ENCODE assay signal across 27 cellular contexts in genomic region chr1:16094453-16095158, GRCh38. TPM values are rescaled to one million over a fixed set of nuclear protein-coding genes. Genes with fewer than 3 reads are reported as not detected.
"Had no signal": no experiment of that assay in that cellular context is flagged by ENCODE, and none has a peak within 500 bp of the region (broad histone marks: within the 10 kb centered on the region; RNA-seq: fewer than 3 reads in every experiment).

No MANE protein-coding gene starts in this region.

- H3K27ac Mint-ChIP-seq: activated naive CD8-positive, alpha-beta T cell treated with anti-CD3 and anti-CD28 coated beads, Interleukin-2, amount 10 ng/mL, durations not matched to agents 7 days and 5 days; activated T-cell treated with anti-CD3 and anti-CD28 coated beads, Interleukin-2, amount 50 U/mL, for 24 hours; activated T-helper 17 cell treated with anti-CD3 and anti-CD28 coated beads, Interleukin-2, amount 50 U/mL, for 72 hours; T-helper 2 cell treated with Interferon-gamma antibody and Interleukin-4, amounts not matched to agents 5 μg/mL and 100 μg/mL, for 36 hours had no signal

- H3K4me1 Mint-ChIP-seq: activated naive CD8-positive, alpha-beta T cell treated with anti-CD3 and anti-CD28 coated beads, Interleukin-2, amount 10 ng/mL, durations not matched to agents 7 days and 5 days had no signal

- H3K36me3 ChIP-seq: gastroesophageal sphincter, sigmoid colon, suprapubic skin, tibial nerve, uterus had no signal

- DNase-seq: activated CD4-positive, alpha-beta T cell treated with anti-CD3 and anti-CD28 coated beads, Interleukin-2, amount 50 U/mL, for 1 hour; activated CD4-positive, CD25-positive, alpha-beta regulatory T cell treated with anti-CD3 and anti-CD28 coated beads, Interleukin-2, amount 50 U/mL, for 72 hours; activated CD8-positive, alpha-beta memory T cell treated with anti-CD3 and anti-CD28 coated beads for 24 hours; activated CD8-positive, alpha-beta memory T cell treated with anti-CD3 and anti-CD28 coated beads, Interleukin-2, amount 50 U/mL, for 4 hours; activated naive CD4-positive, alpha-beta T cell treated with Interleukin-2 at 50 U/mL for 16 hours; activated naive CD8-positive, alpha-beta T cell treated with anti-CD3 and anti-CD28 coated beads, Interleukin-2, amount 10 ng/mL, durations not matched to agents 7 days and 5 days; activated T-cell treated with anti-CD3 and anti-CD28 coated beads, Interleukin-2, amount 50 U/mL, for 24 hours; amygdala; cerebellar nuclear complex; cortex of kidney; head of caudate nucleus; hypothalamus; nucleus accumbens; sigmoid colon; stimulated activated CD4-positive, alpha-beta T cell treated with anti-CD3 and anti-CD28 coated beads, Interleukin-4, amount 100 ng/mL, for 1 hour; stimulated activated naive CD8-positive, alpha-beta T cell treated with anti-CD3 and anti-CD28 coated beads, Interleukin-15, Interleukin-2, amounts not matched to agents 100 U/mL and 50 U/mL, for 24 hours; uterus had no signal

- H3K27me3 ChIP-seq: gastroesophageal sphincter, sigmoid colon, suprapubic skin, tibial nerve, uterus had no signal

- H3K4me1 ChIP-seq: gastroesophageal sphincter, sigmoid colon, tibial nerve, uterus had no signal

- H3K27ac ChIP-seq: epithelial cell of prostate, gastroesophageal sphincter, sigmoid colon, suprapubic skin, tibial nerve, uterus, VCaP had no signal

- H3K4me2 ChIP-seq: smooth muscle cell had no signal

- H3K9me3 Mint-ChIP-seq: activated naive CD8-positive, alpha-beta T cell treated with anti-CD3 and anti-CD28 coated beads, Interleukin-2, amount 10 ng/mL, durations not matched to agents 7 days and 5 days; activated T-cell treated with anti-CD3 and anti-CD28 coated beads, Interleukin-2, amount 50 U/mL, for 24 hours; activated T-helper 17 cell treated with anti-CD3 and anti-CD28 coated beads, Interleukin-2, amount 50 U/mL, for 72 hours; natural killer cell treated with Interleukin-12 subunit alpha and Interleukin-12 subunit beta and Interleukin-15 and Interleukin-18, amount 100 ng/mL, for 72 hours; T-helper 2 cell treated with Interferon-gamma antibody and Interleukin-4, amounts not matched to agents 5 μg/mL and 100 μg/mL, for 36 hours had no signal

- H3K4me3 Mint-ChIP-seq: activated naive CD8-positive, alpha-beta T cell treated with anti-CD3 and anti-CD28 coated beads, Interleukin-2, amount 10 ng/mL, durations not matched to agents 7 days and 5 days; activated T-cell treated with anti-CD3 and anti-CD28 coated beads, Interleukin-2, amount 50 U/mL, for 24 hours; activated T-helper 17 cell treated with anti-CD3 and anti-CD28 coated beads, Interleukin-2, amount 50 U/mL, for 72 hours; natural killer cell treated with Interleukin-12 subunit alpha and Interleukin-12 subunit beta and Interleukin-15 and Interleukin-18, amount 100 ng/mL, for 72 hours; T-helper 2 cell treated with Interferon-gamma antibody and Interleukin-4, amounts not matched to agents 5 μg/mL and 100 μg/mL, for 36 hours had no signal

- H3K36me3 Mint-ChIP-seq: activated naive CD8-positive, alpha-beta T cell treated with anti-CD3 and anti-CD28 coated beads, Interleukin-2, amount 10 ng/mL, durations not matched to agents 7 days and 5 days; natural killer cell treated with Interleukin-12 subunit alpha and Interleukin-12 subunit beta and Interleukin-15 and Interleukin-18, amount 100 ng/mL, for 72 hours had no signal

- H3K9me3 ChIP-seq: gastroesophageal sphincter, sigmoid colon, suprapubic skin, tibial nerve, uterus had no signal

- ATAC-seq: activated T-helper 17 cell treated with anti-CD3 and anti-CD28 coated beads, Interleukin-2, amount 50 U/mL, for 72 hours; gastroesophageal sphincter; natural killer cell treated with Interleukin-12 subunit alpha and Interleukin-12 subunit beta and Interleukin-15 and Interleukin-18, amount 100 ng/mL, for 72 hours; stimulated activated naive CD8-positive, alpha-beta T cell treated with anti-CD3 and anti-CD28 coated beads, Interleukin-15, Interleukin-2, amounts not matched to agents 100 U/mL and 50 U/mL, for 24 hours had no signal

- H3K4me3 ChIP-seq: gastroesophageal sphincter, sigmoid colon, smooth muscle cell, suprapubic skin, tibial nerve, uterus had no signal

RNA-seq across cellular contexts. Expression of gene FAM131C, which starts 21.2 kb away (rescaled TPM):
- total RNA-seq: gastroesophageal sphincter; liver; natural killer cell treated with Interleukin-12 subunit alpha and Interleukin-12 subunit beta and Interleukin-15 and Interleukin-18, amount 100 ng/mL, for 72 hours; tibial nerve had no signal

RNA-seq across cellular contexts. Expression of gene CLCNKB, which starts 51.0 kb away (rescaled TPM):
- total RNA-seq: activated naive CD8-positive, alpha-beta T cell treated with anti-CD3 and anti-CD28 coated beads, Interleukin-2, amount 10 ng/mL, durations not matched to agents 7 days and 5 days; liver; natural killer cell treated with Interleukin-12 subunit alpha and Interleukin-12 subunit beta and Interleukin-15 and Interleukin-18, amount 100 ng/mL, for 72 hours had no signal
- polyA plus RNA-seq: liver had no signal
